In genomic region chr21:28142692-28143091, GRCh38 we compare ENCODE assay signal across 1 cellular context.
TF ChIP-seq lines count a peak whose summit lies in the region.

No MANE protein-coding gene starts in this region.

TF ChIP-seq in SK-N-SH treated with all-trans-retinoic acid at 6 μM for 48 hours, 23 proteins besides CTCF, POLR2A, EP300 and RAD21 (continued from another document):
- TF ChIP-seq POU6F1 (CRISPR knock-in tag; IDR thresholded peaks at IDR 0.05; ENCODE audit: borderline replicate concordance, low read depth) = no peak
- TF ChIP-seq ZFP3 (CRISPR knock-in tag; IDR thresholded peaks at IDR 0.05) = no peak
- TF ChIP-seq ZC3H10 (CRISPR knock-in tag; IDR thresholded peaks at IDR 0.05) = no peak
- no peak for TF ChIP-seq ZFP30 (CRISPR knock-in tag; IDR thresholded peaks at IDR 0.05)
- TF ChIP-seq GLIS3 (CRISPR knock-in tag; IDR thresholded peaks at IDR 0.05) = no peak
